Comparison of ENCODE assay signal across 8 cellular contexts in genomic region chr1:92784639-92785500, GRCh38. TPM values are rescaled to one million over a fixed set of nuclear protein-coding genes. Genes with fewer than 3 reads are reported as not detected.
DNase-seq lines count a peak whose midpoint lies in the region; FAIRE-seq and TF ChIP-seq lines count a peak whose summit lies in the region.

Gene EVI5, minus strand, starts transcription at chr1:92785108. Its CDS starts 48,562 bp downstream, at chr1:92736546.

- H3K9me3 Mint-ChIP-seq in H9, result peaks cover 0 to 3% of the 10 kb centered on the region in 2 experiments; a peak in 2 of 5 replicates
- H3K9me3 Mint-ChIP-seq in neural crest cell, result no peaks in the 10 kb centered on the region

- H3K23ac ChIP-seq in H9 (ENCODE audit: insufficient read length, low read depth, low read length), result no peak within 1 kb of the TSS

- no peak within 1 kb of the TSS for H2BK15ac ChIP-seq in H9 (ENCODE audit: low read depth, low read length)

- H3K9ac ChIP-seq in H9 (ENCODE audit: extremely low read depth, insufficient read length, low read length), result peak within 1 kb of the TSS; percentile 64
- H3K9ac ChIP-seq in stomach smooth muscle (ENCODE audit: low read length in 2 of 2), result peak within 1 kb of the TSS; percentile 61 to 75

- no peak within 1 kb of the TSS for H2AK5ac ChIP-seq in H9 (ENCODE audit: insufficient read length, low read length)

- H4K8ac ChIP-seq in H9 (replicated peaks; ENCODE audit: insufficient read length, low read depth, low read length), result no peak within 1 kb of the TSS

- no peak within 1 kb of the TSS for H4K91ac ChIP-seq in H9 (ENCODE audit: insufficient read length, low read depth, low read length)

- peak within 1 kb of the TSS; percentile 90 to 91 for H3K4me3 Mint-ChIP-seq in H9
- peak within 1 kb of the TSS; percentile 95 for H3K4me3 Mint-ChIP-seq in neural crest cell

- no peak within 1 kb of the TSS for H2BK20ac ChIP-seq in H9 (ENCODE audit: low read depth, low read length, poor library complexity, severe bottlenecking)

- H3T11ph ChIP-seq in H9 (ENCODE audit: low read length), result no peak within 1 kb of the TSS

- H2BK5ac ChIP-seq in H9 (ENCODE audit: insufficient read length, low read length), result no peak within 1 kb of the TSS

- WGBS in H9 (ENCODE audit: extremely low coverage, insufficient read length, low lambda C conversion rate), result no CpG with 5 or more reads among the region's 94 CpGs

- H3K4me1 Mint-ChIP-seq in H9 (peaks cover 18 to 19% of the 10 kb centered on the region in 2 experiments), neural crest cell (peaks cover 28% of the 10 kb centered on the region)

- H3K79me2 ChIP-seq in H9 (ENCODE audit: insufficient read depth, low read length), result no peaks in the 10 kb centered on the region

- peak within 1 kb of the TSS; percentile 76 for H2AFZ ChIP-seq in H9 (ENCODE audit: low read length)

- H3K4me3 ChIP-seq in foreskin fibroblast (ENCODE audit: low read depth in 1 of 2, low read length in 2 of 2) (peak within 1 kb of the TSS; percentile 64 to 97), stomach smooth muscle (ENCODE audit: low read length in 2 of 2) (peak within 1 kb of the TSS; percentile 89)

- H3K4me2 ChIP-seq in H9 (ENCODE audit: insufficient read depth, insufficient read length, low read length), result peak within 1 kb of the TSS; percentile 93

- no peaks in the 10 kb centered on the region for H3K9me3 ChIP-seq in H9 (ENCODE audit: control insufficient read depth, low read depth, low read length)
- H3K9me3 ChIP-seq in stomach smooth muscle (ENCODE audit: control insufficient read depth in 2 of 2, low read length in 2 of 2), result no peaks in the 10 kb centered on the region

- no peak within 1 kb of the TSS for H2BK12ac ChIP-seq in H9 (ENCODE audit: insufficient read length, low read depth, low read length)

- no peak within 1 kb of the TSS for H3K27ac ChIP-seq in H9 (ENCODE audit: insufficient read length, low read depth, low read length)
- peak within 1 kb of the TSS; percentile 95 for H3K27ac ChIP-seq in stomach smooth muscle (ENCODE audit: low read length)

- no peaks in the 10 kb centered on the region for H4K20me1 ChIP-seq in H9 (ENCODE audit: control insufficient read depth, insufficient read depth, insufficient read length)

- H3K27ac Mint-ChIP-seq in H9, result peak within 1 kb of the TSS in 2 of 3 experiments; percentile 77 to 97; a peak in 4 of 7 replicates
- peak within 1 kb of the TSS; percentile 73 for H3K27ac Mint-ChIP-seq in neural crest cell (ENCODE audit: unreplicated experiment)

- TF ChIP-seq CTCF in H9 (conservative IDR thresholded peaks at IDR 0.05) (no peak; the same call in 2 of the 3 replicates), foreskin fibroblast (IDR thresholded peaks at IDR 0.05; ENCODE audit: low read depth, low read length) (no peak), neural crest cell (conservative IDR thresholded peaks at IDR 0.05) (no peak)

- H3K56ac ChIP-seq in H9 (ENCODE audit: insufficient read length, low read depth, low read length), result no peak within 1 kb of the TSS

- H3K27me3 ChIP-seq in H9 (ENCODE audit: insufficient read depth, low read length) (no peaks in the 10 kb centered on the region; the same call in 1 of the 2 replicates), stomach smooth muscle (ENCODE audit: control insufficient read depth in 1 of 2, insufficient read depth in 2 of 2, low read length in 2 of 2) (no peaks in the 10 kb centered on the region)

- no peak within 1 kb of the TSS for H3K4ac ChIP-seq in H9 (ENCODE audit: low read depth, low read length)

- peak; percentile 98 for FAIRE-seq in G401.6 (lab: Jason Lieb, UNC)

- H3K27me3 Mint-ChIP-seq in H9 (ENCODE audit: low read depth) (peaks cover 29% of the 10 kb centered on the region), neural crest cell (ENCODE audit: low read depth) (peaks cover 10% of the 10 kb centered on the region)

- peak within 1 kb of the TSS; percentile 75 for H3K18ac ChIP-seq in H9 (ENCODE audit: insufficient read length, low read depth, low read length)

- H4K5ac ChIP-seq in H9 (ENCODE audit: insufficient read length, low read depth, low read length), result no peak within 1 kb of the TSS

- peak within 1 kb of the TSS; percentile 81 for H3K14ac ChIP-seq in H9 (ENCODE audit: insufficient read depth, low read length)

- H3K36me3 ChIP-seq in stomach smooth muscle (ENCODE audit: control insufficient read depth in 2 of 2, insufficient read depth in 2 of 2, low read length in 2 of 2), result no peaks in the 10 kb centered on the region

- no peaks in the 10 kb centered on the region for H3K4me1 ChIP-seq in H9 (ENCODE audit: insufficient read depth, low read length)
- H3K4me1 ChIP-seq in stomach smooth muscle (ENCODE audit: control insufficient read depth, insufficient read depth, low read length), result peaks cover 4% of the 10 kb centered on the region

- H2BK120ac ChIP-seq in H9 (ENCODE audit: low read depth, low read length, poor library complexity, severe bottlenecking), result no peak within 1 kb of the TSS

- H3K36me3 Mint-ChIP-seq in H9 (ENCODE audit: insufficient read depth in 1 of 3, low read depth in 3 of 3) (peaks cover 4 to 7% (median 5%) of the 10 kb centered on the region in 3 experiments), neural crest cell (ENCODE audit: low read depth) (peaks cover 4% of the 10 kb centered on the region)

- peaks cover 8% of the 10 kb centered on the region for H3K23me2 ChIP-seq in H9 (ENCODE audit: insufficient read length, low read depth, low read length, poor library complexity, severe bottlenecking)

- peaks cover 2% of the 10 kb centered on the region for H3K79me1 ChIP-seq in H9 (ENCODE audit: insufficient read depth, low read depth, low read length, poor library complexity, severe bottlenecking)

- DNase-seq in H9, result peak; percentile 99
- peak; percentile 97 for DNase-seq in M059J (ENCODE audit: low read depth)
- DNase-seq in SHP77 treated with DMSO at 0.1 percent for 48 hours (lab: John Stamatoyannopoulos, UW), result peak; percentile 96
- DNase-seq in activated gamma-delta T cell treated with anti-CD3 and anti-CD28 coated beads, Interleukin-2, amount 50 U/mL, for 16 hours (ENCODE audit: low read depth), result peak; percentile 27
- peak; percentile 95 to 98 for DNase-seq in foreskin fibroblast
- DNase-seq in neural crest cell (ENCODE audit: low read depth, low spot score), result peak; percentile 87

RNA-seq across cellular contexts. Expression of gene EVI5, which starts in this region (rescaled TPM):
- total RNA-seq in H9 (2021) (9.7 and 10.5 TPM in 2 replicates), neural crest cell (22.8 and 24.7 TPM in 2 replicates)
- total RNA-seq in M059J (2014; rRNA removed; shearing (Covaris generic)), result 3.0 and 7.7 TPM in 2 replicates

Comparison
In these comparisons a context has a peak if more than half of its experiments do, and no peak if none do; other contexts are left out.
1. DNase-seq: peak in every context shown above with its lines; median percentile 99 in H9; 97 in M059J; 96 in foreskin fibroblast; 96 in SHP77 treated with DMSO at 0.1 percent for 48 hours; 87 in neural crest cell; 27 in activated gamma-delta T cell treated with anti-CD3 and anti-CD28 coated beads, Interleukin-2, amount 50 U/mL, for 16 hours.